Comparison of ENCODE assay signal across 8 cellular contexts in the genomic region with DNA sequence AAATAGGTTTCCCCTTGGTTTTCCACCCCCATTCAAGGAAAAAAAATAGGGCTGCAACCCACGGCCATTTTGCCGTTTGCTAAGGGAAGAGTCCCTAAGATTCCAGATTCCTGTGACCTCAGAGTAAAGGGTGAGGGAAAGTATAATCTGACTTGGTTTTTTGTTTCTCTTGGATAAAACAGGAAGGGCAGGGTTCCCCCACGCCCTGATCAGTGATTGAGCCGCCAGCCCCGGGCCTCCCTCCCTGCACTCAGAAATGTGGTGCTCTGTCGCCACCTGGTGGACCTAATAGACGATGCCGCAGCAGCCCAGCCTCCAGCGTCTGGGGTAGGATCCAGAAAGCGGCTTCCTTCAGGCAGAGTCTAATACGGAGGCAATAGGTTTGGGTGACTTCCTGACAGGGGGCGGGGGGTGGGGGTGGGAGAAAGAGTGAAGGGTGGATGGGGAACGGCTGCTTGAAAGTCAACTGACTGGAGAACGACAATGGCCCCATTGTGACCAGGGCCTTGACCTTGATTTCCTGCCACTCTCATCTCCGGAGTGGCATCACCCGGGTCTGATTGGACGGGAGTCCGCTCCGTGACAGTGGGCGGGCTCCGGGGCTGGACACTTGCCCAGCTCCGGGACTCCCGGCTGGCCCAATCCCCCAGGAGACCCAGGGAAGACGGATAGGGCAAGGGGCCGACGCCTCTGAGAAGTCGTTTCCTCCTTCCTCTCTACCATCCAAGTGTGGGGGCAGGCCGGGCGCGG. TPM values are rescaled to one million over a fixed set of nuclear protein-coding genes. Genes with fewer than 3 reads are reported as not detected.
DNase-seq lines count a peak whose midpoint lies in the region; ATAC-seq, FAIRE-seq and TF ChIP-seq lines count a peak whose summit lies in the region.

No MANE protein-coding gene starts in this region.

- H3K4me3 Mint-ChIP-seq in WTC11, result peak overlapping the region; percentile 67

- H3K9ac ChIP-seq in keratinocyte (ENCODE audit: control insufficient read depth, extremely low read depth, insufficient read depth, low read length), result no peak overlapping the region

- peak overlapping the region; percentile 51 for H2AFZ ChIP-seq in keratinocyte (ENCODE audit: control insufficient read depth, low read length)

- peaks cover 17% of the 10 kb centered on the region for H3K27me3 Mint-ChIP-seq in WTC11 (ENCODE audit: low read depth)

- peak overlapping the region; percentile 47 for H3K4me2 ChIP-seq in keratinocyte (ENCODE audit: control insufficient read depth, extremely low read depth, insufficient read depth, low read depth, low read length)

- dilution Hi-C loops in keratinocyte (cut with MboI; ENCODE audit: extremely low pct_ligation_motif_present, low sequenced_read_pairs), result loop anchor here (25.0 kb wide), 1 partner anchor 95 kb away; no protein-coding TSS in a partner anchor

- POLR2A ChIA-PET in WTC11 (lab: Charles Lee), result no interaction called here

- H3K9me3 Mint-ChIP-seq in WTC11, result no peaks in the 10 kb centered on the region

- no peak overlapping the region for H3K27ac Mint-ChIP-seq in WTC11

- no peaks in the 10 kb centered on the region for H3K9me3 ChIP-seq in keratinocyte (ENCODE audit: control insufficient read depth, low read depth, low read length)

- H3K4me3 ChIP-seq in bronchial epithelial cell (ENCODE audit: low read depth, low read length) (peak overlapping the region; percentile 13), keratinocyte (ENCODE audit: control insufficient read depth in 2 of 3, extremely low read depth in 1 of 3, insufficient read depth in 2 of 3, low read depth in 1 of 3, low read length in 3 of 3) (no peak overlapping the region)

- H3K27me3 ChIP-seq in bronchial epithelial cell (ENCODE audit: control insufficient read depth, insufficient read depth, low read length) (no peaks in the 10 kb centered on the region), keratinocyte (ENCODE audit: control insufficient read depth, extremely low read depth, insufficient read depth, low read length) (no peaks in the 10 kb centered on the region)

- DNase-seq in NCI-H2196 treated with DMSO at 0.1 percent for 48 hours (lab: John Stamatoyannopoulos, UW; ENCODE audit: unreplicated experiment) (peak; percentile 69), WTC11 (ENCODE audit: low spot score) (peak; percentile 94), bronchial epithelial cell (ENCODE audit: low read depth) (peak; percentile 54), keratinocyte (ENCODE audit: low read depth, low spot score) (no peak)
- DNase-seq in stimulated activated CD4-positive, alpha-beta T cell treated with anti-CD3 and anti-CD28 coated beads, Interleukin-15, amount 100 ng/mL, for 1 hour (ENCODE audit: low read depth in 1 of 2, low spot score in 1 of 2), result peak; percentile 71 to 76

- peak; percentile 17 for TF ChIP-seq POLR2A in GM18526 (IDR thresholded peaks at IDR 0.05; ENCODE audit: extremely low read depth, insufficient read length)

- FAIRE-seq in A204.1 (lab: Jason Lieb, UNC) (peak; percentile 68), bronchial epithelial cell (lab: Jason Lieb, UNC) (no peak), keratinocyte (lab: Jason Lieb, UNC) (peak; percentile 63)

- no peak overlapping the region for H3K27ac ChIP-seq in keratinocyte (ENCODE audit: control insufficient read depth, insufficient read depth, low read length)

- ATAC-seq in HG03095 (IDR thresholded peaks at IDR 0.05; ENCODE audit: unreplicated experiment) (peak; percentile 89), WTC11 (peak; percentile 91)

- TF ChIP-seq CTCF in WTC11 (IDR thresholded peaks at IDR 0.05) (peak; percentile 86), bronchial epithelial cell (IDR thresholded peaks at IDR 0.05; ENCODE audit: insufficient read depth, low read length, severe bottlenecking) (peak; percentile 80), keratinocyte (optimal IDR thresholded peaks at IDR 0.05 in 1 of 3, IDR thresholded peaks at IDR 0.05 in 1 of 3, conservative IDR thresholded peaks at IDR 0.05 in 1 of 3; ENCODE audit: extremely low read depth in 1 of 3, insufficient read depth in 2 of 3, low read length in 3 of 3) (peak; percentile 81 to 95 (median 84))

- H3K36me3 ChIP-seq in bronchial epithelial cell (ENCODE audit: control insufficient read depth, insufficient read depth, low read length), result no peaks in the 10 kb centered on the region
- H3K36me3 ChIP-seq in keratinocyte (ENCODE audit: control insufficient read depth in 2 of 2, extremely low read depth in 1 of 2, insufficient read depth in 2 of 2, low read length in 2 of 2), result no peaks in the 10 kb centered on the region

- H3K9me1 ChIP-seq in keratinocyte (ENCODE audit: control insufficient read depth, extremely low read depth, insufficient read depth, low read length), result no peaks in the 10 kb centered on the region

- peaks cover 28% of the 10 kb centered on the region for H3K4me1 Mint-ChIP-seq in WTC11

- H4K20me1 ChIP-seq in keratinocyte (ENCODE audit: control insufficient read depth, extremely low read depth, insufficient read depth, low read length), result no peaks in the 10 kb centered on the region

- peaks cover 6% of the 10 kb centered on the region for H3K4me1 ChIP-seq in keratinocyte (ENCODE audit: control insufficient read depth, extremely low read depth, insufficient read depth, low read length)

- H3K79me2 ChIP-seq in keratinocyte (ENCODE audit: control insufficient read depth, insufficient read depth, low read length), result no peaks in the 10 kb centered on the region

- CTCF ChIA-PET in WTC11 (lab: Charles Lee), result interaction anchor here (0.6 to 8.7 kb wide), 12 partner anchors 9 to 177 kb away, joined by 3 to 92 read pairs (median 4); no protein-coding TSS in a partner anchor

- no peaks in the 10 kb centered on the region for H3K36me3 Mint-ChIP-seq in WTC11

TF ChIP-seq in WTC11, 78 proteins besides CTCF, POLR2A, EP300 and RAD21 (continues in another document):
- TF ChIP-seq SP1 (CRISPR knock-in tag; conservative IDR thresholded peaks at IDR 0.05) (0 out of 2 replicates have a peak, but pooled peaks have one; percentile 23), NFYB (CRISPR knock-in tag; conservative IDR thresholded peaks at IDR 0.05; ENCODE audit: low read depth) (peak; percentile 37; the same call in 1 of the 2 replicates), TCF7 (CRISPR knock-in tag; IDR thresholded peaks at IDR 0.05; ENCODE audit: low read depth) (no peak), GABPB1 (CRISPR knock-in tag; IDR thresholded peaks at IDR 0.05) (peak; percentile 28; the same call in 1 of the 2 replicates)
- TF ChIP-seq, protein P1, sequence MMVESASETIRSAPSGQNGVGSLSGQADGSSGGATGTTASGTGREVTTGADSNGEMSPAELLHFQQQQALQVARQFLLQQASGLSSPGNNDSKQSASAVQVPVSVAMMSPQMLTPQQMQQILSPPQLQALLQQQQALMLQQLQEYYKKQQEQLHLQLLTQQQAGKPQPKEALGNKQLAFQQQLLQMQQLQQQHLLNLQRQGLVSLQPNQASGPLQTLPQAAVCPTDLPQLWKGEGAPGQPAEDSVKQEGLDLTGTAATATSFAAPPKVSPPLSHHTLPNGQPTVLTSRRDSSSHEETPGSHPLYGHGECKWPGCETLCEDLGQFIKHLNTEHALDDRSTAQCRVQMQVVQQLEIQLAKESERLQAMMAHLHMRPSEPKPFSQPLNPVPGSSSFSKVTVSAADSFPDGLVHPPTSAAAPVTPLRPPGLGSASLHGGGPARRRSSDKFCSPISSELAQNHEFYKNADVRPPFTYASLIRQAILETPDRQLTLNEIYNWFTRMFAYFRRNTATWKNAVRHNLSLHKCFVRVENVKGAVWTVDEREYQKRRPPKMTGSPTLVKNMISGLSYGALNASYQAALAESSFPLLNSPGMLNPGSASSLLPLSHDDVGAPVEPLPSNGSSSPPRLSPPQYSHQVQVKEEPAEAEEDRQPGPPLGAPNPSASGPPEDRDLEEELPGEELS (CRISPR knock-in tag; IDR thresholded peaks at IDR 0.05), result no peak

RNA-seq across cellular contexts. Expression of a gene that starts 17.8 kb away (rescaled TPM):
- total RNA-seq in WTC11 (2021), result 27.7 to 29.3 TPM (median 28.9 TPM) in 3 replicates
- total RNA-seq in bronchial epithelial cell, result 22.4 and 25.5 TPM in 2 replicates
- polyA plus RNA-seq in keratinocyte, result 34.3 to 65.6 TPM (median 35.6 TPM) in 3 replicates
- 15.8 TPM for polyA plus RNA-seq in keratinocyte (2011; ENCODE audit: low read depth)
- polyA plus RNA-seq in keratinocyte (2011; cell fraction: cytosol; rRNA removed), result 51.0 and 53.1 TPM in 2 replicates
- polyA plus RNA-seq in keratinocyte (2011; cell fraction: nucleus; rRNA removed), result 17.1 and 26.2 TPM in 2 replicates
- polyA plus RNA-seq in keratinocyte (2012; ENCODE audit: low replicate concordance), result 43.3 and 61.3 TPM in 2 replicates
- 18.4 to 53.5 TPM (median 48.4 TPM) in 3 replicates for polyA minus RNA-seq in keratinocyte
- 40.1 TPM for polyA minus RNA-seq in keratinocyte (2011; cell fraction: cytosol; rRNA and poly(A)+ RNA removed)
- 7.8 and 9.0 TPM in 2 replicates for polyA minus RNA-seq in keratinocyte (2011; cell fraction: nucleus; rRNA and poly(A)+ RNA removed)

RNA-seq across cellular contexts. Expression of a gene that starts 31.5 kb away (rescaled TPM):
- 1.2 to 1.7 TPM (median 1.5 TPM) in 3 replicates for total RNA-seq in WTC11 (2021)
- 5.3 and 5.9 TPM in 2 replicates for total RNA-seq in bronchial epithelial cell
- 0.69 to 1.5 TPM (median 1.3 TPM) in 3 replicates for polyA plus RNA-seq in keratinocyte
- 1.7 TPM for polyA plus RNA-seq in keratinocyte (2011; ENCODE audit: low read depth)
- 0.53 and 0.91 TPM in 2 replicates for polyA plus RNA-seq in keratinocyte (2011; cell fraction: cytosol; rRNA removed)
- 3.2 and 4.5 TPM in 2 replicates for polyA plus RNA-seq in keratinocyte (2011; cell fraction: nucleus; rRNA removed)
- polyA plus RNA-seq in keratinocyte (2012; ENCODE audit: low replicate concordance), result 1.3 and 4.8 TPM in 2 replicates
- 0.59 to 2.9 TPM (median 2.5 TPM) in 3 replicates for polyA minus RNA-seq in keratinocyte
- polyA minus RNA-seq in keratinocyte (2011; cell fraction: cytosol; rRNA and poly(A)+ RNA removed), result 1.5 TPM
- polyA minus RNA-seq in keratinocyte (2011; cell fraction: nucleus; rRNA and poly(A)+ RNA removed), result 2.0 and 5.0 TPM in 2 replicates

RNA-seq across cellular contexts. Expression of a gene that starts 43.3 kb away (rescaled TPM):
- 6.0 to 9.0 TPM (median 6.4 TPM) in 3 replicates for total RNA-seq in WTC11 (2021)
- total RNA-seq in bronchial epithelial cell, result 6.6 and 12.3 TPM in 2 replicates
- 2.2 to 4.1 TPM (median 3.0 TPM) in 3 replicates for polyA plus RNA-seq in keratinocyte
- 4.8 TPM for polyA plus RNA-seq in keratinocyte (2011; ENCODE audit: low read depth)
- 2.1 and 2.9 TPM in 2 replicates for polyA plus RNA-seq in keratinocyte (2011; cell fraction: cytosol; rRNA removed)
- 3.1 and 4.3 TPM in 2 replicates for polyA plus RNA-seq in keratinocyte (2011; cell fraction: nucleus; rRNA removed)
- polyA plus RNA-seq in keratinocyte (2012; ENCODE audit: low replicate concordance), result 4.9 and 5.4 TPM in 2 replicates
- polyA minus RNA-seq in keratinocyte, result 1.6 to 6.1 TPM (median 2.9 TPM) in 3 replicates
- 5.2 TPM for polyA minus RNA-seq in keratinocyte (2011; cell fraction: cytosol; rRNA and poly(A)+ RNA removed)
- 5.6 and 9.9 TPM in 2 replicates for polyA minus RNA-seq in keratinocyte (2011; cell fraction: nucleus; rRNA and poly(A)+ RNA removed)
